ENCODE assay signal across 17 cellular contexts in the genomic region with DNA sequence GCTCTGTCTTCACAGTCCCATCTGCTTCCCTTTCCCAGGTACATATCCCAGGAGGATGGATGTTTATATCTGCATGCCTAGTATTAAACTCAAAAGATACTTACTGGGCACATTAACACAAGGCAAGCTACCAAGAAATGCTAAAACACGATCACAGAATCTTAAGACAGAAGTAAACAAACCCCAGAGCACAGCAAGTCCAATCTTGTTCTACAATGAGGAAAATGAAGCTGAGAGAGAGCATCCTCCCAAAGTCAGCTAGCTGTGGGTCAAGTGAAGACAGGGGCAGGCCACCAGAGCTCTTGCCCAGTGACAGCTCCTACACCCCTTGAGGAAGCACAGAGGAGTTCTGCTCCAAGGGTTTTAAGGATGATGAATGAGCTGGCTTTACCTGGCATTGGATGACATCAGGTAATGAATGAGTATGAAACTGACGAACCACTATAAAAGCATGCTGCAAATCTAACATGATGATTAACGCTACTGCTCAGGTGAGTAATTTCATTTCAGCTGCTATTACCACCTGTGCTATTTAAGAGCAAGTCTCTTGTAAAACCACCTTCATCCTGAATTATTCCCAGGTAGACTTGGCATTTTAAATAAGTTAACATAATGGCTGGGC. TPM values are rescaled to one million over a fixed set of nuclear protein-coding genes. Genes with fewer than 3 reads are reported as not detected.
DNase-seq lines count a peak whose midpoint lies in the region; ATAC-seq and TF ChIP-seq lines count a peak whose summit lies in the region.
"Had no signal": no experiment of that assay in that cellular context is flagged by ENCODE, and none has a peak within 500 bp of the region (broad histone marks: within the 10 kb centered on the region; RNA-seq: fewer than 3 reads in every experiment).

No MANE protein-coding gene starts in this region.

- H3K4me1 ChIP-seq in thymus (ENCODE audit: control insufficient read depth, insufficient read depth, low read length) (peaks cover 27% of the 10 kb centered on the region), esophagus muscularis mucosa (peaks cover 16 to 72% (median 54%) of the 10 kb centered on the region in 4 donors), gastrocnemius medialis (peaks cover 9% of the 10 kb centered on the region in 2 donors)

- H3K27ac ChIP-seq in thymus (ENCODE audit: low read depth) (peak overlapping the region; percentile 55), esophagus muscularis mucosa (replicated peaks in 1 of 4) (no peak overlapping the region), gastrocnemius medialis (no peak overlapping the region)
- H3K27ac ChIP-seq: pancreas, transverse colon had no signal

- H3K27me3 Mint-ChIP-seq in activated naive CD4-positive, alpha-beta T cell treated with anti-CD3 and anti-CD28 coated beads for 36 hours (ENCODE audit: low read depth), result no peaks in the 10 kb centered on the region
- no peaks in the 10 kb centered on the region for H3K27me3 Mint-ChIP-seq in activated CD4-positive, alpha-beta memory T cell treated with anti-CD3 and anti-CD28 coated beads, Interleukin-2, amount 10 ng/mL, durations not matched to agents 7 days and 5 days
- peaks cover 0 to 3% (median 0%) of the 10 kb centered on the region in 3 donors for H3K27me3 Mint-ChIP-seq in immature natural killer cell (ENCODE audit: low read depth in 3 of 3)

- no peak overlapping the region for H3K4me3 Mint-ChIP-seq in activated naive CD4-positive, alpha-beta T cell treated with anti-CD3 and anti-CD28 coated beads for 36 hours
- no peak overlapping the region for H3K4me3 Mint-ChIP-seq in activated CD4-positive, alpha-beta memory T cell treated with anti-CD3 and anti-CD28 coated beads, Interleukin-2, amount 10 ng/mL, durations not matched to agents 7 days and 5 days
- H3K4me3 Mint-ChIP-seq in immature natural killer cell, result peak overlapping the region in 1 of 5 donors; percentile 12

- no peaks in the 10 kb centered on the region for H3K9me3 Mint-ChIP-seq in activated naive CD4-positive, alpha-beta T cell treated with anti-CD3 and anti-CD28 coated beads for 36 hours
- H3K9me3 Mint-ChIP-seq in activated CD4-positive, alpha-beta memory T cell treated with anti-CD3 and anti-CD28 coated beads, Interleukin-2, amount 10 ng/mL, durations not matched to agents 7 days and 5 days, result no peaks in the 10 kb centered on the region
- no peaks in the 10 kb centered on the region for H3K9me3 Mint-ChIP-seq in immature natural killer cell

- H3K36me3 ChIP-seq in thymus (ENCODE audit: control insufficient read depth, insufficient read depth), result peaks cover 12% of the 10 kb centered on the region
- H3K36me3 ChIP-seq in esophagus muscularis mucosa, result peaks cover 3 to 13% (median 7%) of the 10 kb centered on the region in 4 donors
- H3K36me3 ChIP-seq in gastrocnemius medialis, result peaks cover 2 to 5% of the 10 kb centered on the region in 2 donors
- H3K36me3 ChIP-seq: pancreas, Peyer's patch, transverse colon had no signal

- no peak for DNase-seq in activated naive CD4-positive, alpha-beta T cell treated with anti-CD3 and anti-CD28 coated beads for 36 hours
- DNase-seq in activated naive CD4-positive, alpha-beta T cell treated with anti-CD3 and anti-CD28 coated beads, Interleukin-2, amount 50 U/mL, for 16 hours, result no peak
- DNase-seq in activated CD4-positive, alpha-beta memory T cell treated with anti-CD3 and anti-CD28 coated beads, Interleukin-2, amount 10 ng/mL, durations not matched to agents 7 days and 5 days, result no peak
- DNase-seq in immature natural killer cell, result no peak
- no peak for DNase-seq in NCI-H1092 treated with DMSO at 0.1 percent for 48 hours (lab: John Stamatoyannopoulos, UW)
- DNase-seq in esophagus muscularis mucosa (ENCODE audit: extremely low spot score), result no peak
- no peak for DNase-seq in gastrocnemius medialis
- DNase-seq: cortex of kidney; DMS53; mesenchymal stem cell; NCI-H1092; NCI-H446 treated with DMSO at 0.1 percent for 48 hours; pancreas; Peyer's patch; stimulated activated CD4-positive, alpha-beta T cell treated with anti-CD3 and anti-CD28 coated beads, Interleukin-12 subunit alpha, Interleukin-12 subunit beta, amount 100 ng/mL, for 4 hours; transverse colon had no signal

- POLR2A ChIA-PET in activated CD4-positive, alpha-beta memory T cell treated with anti-CD3 and anti-CD28 coated beads, Interleukin-2, amount 10 ng/mL, durations not matched to agents 7 days and 5 days (lab: Charles Lee), result interaction anchor here (0.9 to 11.1 kb wide), 4 partner anchors 10 to 55 kb away, joined by 4 to 208 read pairs (median 34); partner anchors contain the start of gene XPO6

- no peak for TF ChIP-seq CTCF in esophagus muscularis mucosa (IDR thresholded peaks at IDR 0.05)
- TF ChIP-seq CTCF in gastrocnemius medialis (IDR thresholded peaks at IDR 0.05 in 4 of 5, conservative IDR thresholded peaks at IDR 0.05 in 1 of 5), result no peak

- in situ Hi-C loops in gastrocnemius medialis (cut with MboI; ENCODE audit: low sequenced_read_pairs in 4 of 4), result no loop called here

- H3K4me3 ChIP-seq in thymus (ENCODE audit: low read length) (no peak overlapping the region), esophagus muscularis mucosa (no peak overlapping the region), gastrocnemius medialis (no peak overlapping the region)
- H3K4me3 ChIP-seq: pancreas, Peyer's patch, transverse colon had no signal

- no peaks in the 10 kb centered on the region for H3K9me3 ChIP-seq in thymus (ENCODE audit: control insufficient read depth)
- H3K9me3 ChIP-seq in esophagus muscularis mucosa, result no peaks in the 10 kb centered on the region
- no peaks in the 10 kb centered on the region for H3K9me3 ChIP-seq in gastrocnemius medialis
- H3K9me3 ChIP-seq: pancreas, Peyer's patch, transverse colon had no signal

- WGBS in thymus, result 91% methylated on average over 3 of the region's 3 CpGs
- WGBS in esophagus muscularis mucosa, result 64% methylated on average over 3 of the region's 3 CpGs

- no peaks in the 10 kb centered on the region for H3K27me3 ChIP-seq in thymus (ENCODE audit: control insufficient read depth, insufficient read depth)
- no peaks in the 10 kb centered on the region for H3K27me3 ChIP-seq in esophagus muscularis mucosa
- no peaks in the 10 kb centered on the region for H3K27me3 ChIP-seq in gastrocnemius medialis
- H3K27me3 ChIP-seq: pancreas, Peyer's patch, transverse colon had no signal

- TF ChIP-seq POLR2A in esophagus muscularis mucosa (IDR thresholded peaks at IDR 0.05; ENCODE audit: low read depth) (no peak), gastrocnemius medialis (IDR thresholded peaks at IDR 0.05) (no peak)

- H3K27ac Mint-ChIP-seq in activated naive CD4-positive, alpha-beta T cell treated with anti-CD3 and anti-CD28 coated beads for 36 hours, result peak overlapping the region; percentile 86
- H3K27ac Mint-ChIP-seq in activated CD4-positive, alpha-beta memory T cell treated with anti-CD3 and anti-CD28 coated beads, Interleukin-2, amount 10 ng/mL, durations not matched to agents 7 days and 5 days, result peak overlapping the region; percentile 44
- peak overlapping the region; percentile 6 to 89 (median 75) for H3K27ac Mint-ChIP-seq in immature natural killer cell

- TF ChIP-seq EP300 in esophagus muscularis mucosa (IDR thresholded peaks at IDR 0.05), result no peak

- peaks cover 92% of the 10 kb centered on the region for H3K4me1 Mint-ChIP-seq in activated naive CD4-positive, alpha-beta T cell treated with anti-CD3 and anti-CD28 coated beads for 36 hours (ENCODE audit: low read depth)
- peaks cover 92% of the 10 kb centered on the region for H3K4me1 Mint-ChIP-seq in activated CD4-positive, alpha-beta memory T cell treated with anti-CD3 and anti-CD28 coated beads, Interleukin-2, amount 10 ng/mL, durations not matched to agents 7 days and 5 days
- peaks cover 86 to 97% of the 10 kb centered on the region in 2 donors for H3K4me1 Mint-ChIP-seq in immature natural killer cell

- peaks cover 42% of the 10 kb centered on the region for H3K36me3 Mint-ChIP-seq in activated naive CD4-positive, alpha-beta T cell treated with anti-CD3 and anti-CD28 coated beads for 36 hours (ENCODE audit: low read depth)
- peaks cover 53% of the 10 kb centered on the region for H3K36me3 Mint-ChIP-seq in activated CD4-positive, alpha-beta memory T cell treated with anti-CD3 and anti-CD28 coated beads, Interleukin-2, amount 10 ng/mL, durations not matched to agents 7 days and 5 days (ENCODE audit: low read depth)
- peaks cover 0 to 7% (median 0%) of the 10 kb centered on the region in 3 donors for H3K36me3 Mint-ChIP-seq in immature natural killer cell

- intact Hi-C loops in activated naive CD4-positive, alpha-beta T cell treated with anti-CD3 and anti-CD28 coated beads for 36 hours (cut with micrococcal nuclease), result no loop called here
- intact Hi-C loops in esophagus muscularis mucosa (cut with DNase I) (no loop called here), gastrocnemius medialis (cut with DNase I; ENCODE audit: low total_unique reads) (no loop called here)

- CTCF ChIA-PET in activated naive CD4-positive, alpha-beta T cell treated with anti-CD3 and anti-CD28 coated beads for 36 hours (lab: Charles Lee), result interaction anchor here (1.4 to 2.0 kb wide), 3 partner anchors 10 to 51 kb away, joined by 3 to 9 read pairs (median 4); no protein-coding TSS in a partner anchor
- CTCF ChIA-PET in activated CD4-positive, alpha-beta memory T cell treated with anti-CD3 and anti-CD28 coated beads, Interleukin-2, amount 10 ng/mL, durations not matched to agents 7 days and 5 days (lab: Charles Lee), result interaction anchor here (1.0 to 2.3 kb wide), 5 partner anchors 9 to 51 kb away, joined by 3 to 5 read pairs (median 5); partner anchors contain the start of gene XPO6

- ATAC-seq in gastrocnemius medialis, result no peak

RNA-seq across cellular contexts. Expression of gene XPO6, which starts 20.3 kb away (rescaled TPM):
- 100 to 1,000 TPM; 215 to 229 TPM for total RNA-seq in activated naive CD4-positive, alpha-beta T cell treated with anti-CD3 and anti-CD28 coated beads for 36 hours
- 100 to 1,000 TPM; 218 to 223 TPM for total RNA-seq in activated CD4-positive, alpha-beta memory T cell treated with anti-CD3 and anti-CD28 coated beads, Interleukin-2, amount 10 ng/mL, durations not matched to agents 7 days and 5 days
- polyA plus RNA-seq in immature natural killer cell, result 10 to 100 TPM; 40.7 to 75.5 (median 42.2) TPM
- polyA plus RNA-seq in thymus, result 161 TPM
- total RNA-seq in esophagus muscularis mucosa, result 10 to 100 TPM; 39.0 to 68.3 (median 51.1) TPM
- 10 to 100 TPM; 20.9 to 40.1 (median 29.6) TPM for total RNA-seq in gastrocnemius medialis
